Comparison of ENCODE assay signal across 9 cellular contexts in the genomic region with DNA sequence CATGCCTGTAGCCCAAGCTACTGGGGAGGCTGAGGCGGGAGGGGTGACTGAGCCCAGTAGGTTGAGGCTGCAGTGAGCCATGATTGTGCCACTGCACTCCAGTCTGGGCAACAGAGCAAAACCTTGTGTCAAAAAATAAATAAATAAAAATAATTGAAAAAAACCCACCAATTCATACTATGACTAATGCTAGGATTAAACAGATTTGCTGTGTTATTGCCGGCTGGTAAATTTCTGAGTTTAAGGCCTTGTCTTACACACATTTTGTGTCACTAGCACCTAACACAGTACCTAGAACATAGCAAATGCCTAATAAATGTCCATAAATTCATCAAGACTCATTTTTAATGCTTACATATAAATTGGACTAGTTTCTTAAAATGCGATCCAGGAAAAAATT. TPM values are rescaled to one million over a fixed set of nuclear protein-coding genes. Genes with fewer than 3 reads are reported as not detected.
DNase-seq lines count a peak whose midpoint lies in the region; ATAC-seq and TF ChIP-seq lines count a peak whose summit lies in the region.
"Had no signal": no experiment of that assay in that cellular context is flagged by ENCODE, and none has a peak within 500 bp of the region (broad histone marks: within the 10 kb centered on the region; RNA-seq: fewer than 3 reads in every experiment).

No MANE protein-coding gene starts in this region.

- POLR2A ChIA-PET in activated CD4-positive, alpha-beta memory T cell treated with anti-CD3 and anti-CD28 coated beads, Interleukin-2, amount 10 ng/mL, durations not matched to agents 7 days and 5 days (lab: Charles Lee): interaction anchor here (0.8 to 10.8 kb wide), 5 partner anchors 8 to 115 kb away, joined by 4 to 134 read pairs (median 16); partner anchors contain the start of genes ESYT2 and NCAPG2

- H3K9me3 Mint-ChIP-seq in T-helper 2 cell treated with Interferon-gamma antibody and Interleukin-4, amounts not matched to agents 5 μg/mL and 100 μg/mL, for 36 hours: no peaks in the 10 kb centered on the region
- H3K9me3 Mint-ChIP-seq in activated CD4-positive, alpha-beta memory T cell treated with anti-CD3 and anti-CD28 coated beads, Interleukin-2, amount 10 ng/mL, durations not matched to agents 7 days and 5 days: no peaks in the 10 kb centered on the region
- no peaks in the 10 kb centered on the region for H3K9me3 Mint-ChIP-seq in stimulated activated naive CD8-positive, alpha-beta T cell treated with anti-CD3 and anti-CD28 coated beads, Interleukin-15, amount 100 ng/mL, for 72 hours

- CTCF ChIA-PET in activated CD4-positive, alpha-beta memory T cell treated with anti-CD3 and anti-CD28 coated beads, Interleukin-2, amount 10 ng/mL, durations not matched to agents 7 days and 5 days (lab: Charles Lee): interaction anchor here (1.0 to 1.7 kb wide), 2 partner anchors 7 to 9 kb away, joined by 3 to 4 read pairs; no protein-coding TSS in a partner anchor

- DNase-seq in T-helper 2 cell treated with Interferon-gamma antibody and Interleukin-4, amounts not matched to agents 5 μg/mL and 100 μg/mL, for 36 hours (ENCODE audit: low spot score): no peak
- DNase-seq in T-helper 2 cell: no peak
- no peak for DNase-seq in activated CD4-positive, alpha-beta memory T cell treated with anti-CD3 and anti-CD28 coated beads, Interleukin-2, amount 10 ng/mL, durations not matched to agents 7 days and 5 days
- peak; percentile 25 for DNase-seq in fibroblast of the aortic adventitia (ENCODE audit: low read depth)
- no peak for DNase-seq in stimulated activated naive CD8-positive, alpha-beta T cell treated with anti-CD3 and anti-CD28 coated beads, Interleukin-15, amount 100 ng/mL, for 72 hours
- DNase-seq in NCI-H2196 treated with DMSO at 0.1 percent for 48 hours (lab: John Stamatoyannopoulos, UW; ENCODE audit: unreplicated experiment): no peak
- DNase-seq: NCI-H446 treated with DMSO at 0.1 percent for 48 hours had no signal

- no peak overlapping the region for H3K4me3 ChIP-seq in fibroblast of the aortic adventitia (ENCODE audit: low read depth, low read length)

- TF ChIP-seq CTCF in fibroblast of the aortic adventitia (IDR thresholded peaks at IDR 0.05; ENCODE audit: insufficient read depth, low read length): no peak

- H3K4me3 Mint-ChIP-seq in T-helper 2 cell treated with Interferon-gamma antibody and Interleukin-4, amounts not matched to agents 5 μg/mL and 100 μg/mL, for 36 hours: peak overlapping the region; percentile 85
- H3K4me3 Mint-ChIP-seq in activated CD4-positive, alpha-beta memory T cell treated with anti-CD3 and anti-CD28 coated beads, Interleukin-2, amount 10 ng/mL, durations not matched to agents 7 days and 5 days: peak overlapping the region; percentile 63
- H3K4me3 Mint-ChIP-seq in stimulated activated naive CD8-positive, alpha-beta T cell treated with anti-CD3 and anti-CD28 coated beads, Interleukin-15, amount 100 ng/mL, for 72 hours: peak overlapping the region; percentile 86 to 91

- H3K4me1 Mint-ChIP-seq in T-helper 2 cell treated with Interferon-gamma antibody and Interleukin-4, amounts not matched to agents 5 μg/mL and 100 μg/mL, for 36 hours (ENCODE audit: low read depth): peaks cover 76% of the 10 kb centered on the region
- H3K4me1 Mint-ChIP-seq in activated CD4-positive, alpha-beta memory T cell treated with anti-CD3 and anti-CD28 coated beads, Interleukin-2, amount 10 ng/mL, durations not matched to agents 7 days and 5 days: peaks cover 88% of the 10 kb centered on the region
- peaks cover 91% of the 10 kb centered on the region for H3K4me1 Mint-ChIP-seq in stimulated activated naive CD8-positive, alpha-beta T cell treated with anti-CD3 and anti-CD28 coated beads, Interleukin-15, amount 100 ng/mL, for 72 hours

- no peak for ATAC-seq in stimulated activated naive CD8-positive, alpha-beta T cell treated with anti-CD3 and anti-CD28 coated beads, Interleukin-15, amount 100 ng/mL, for 72 hours
- ATAC-seq in HG03139 (IDR thresholded peaks at IDR 0.05; ENCODE audit: unreplicated experiment) (no peak), HG03432 (IDR thresholded peaks at IDR 0.05; ENCODE audit: unreplicated experiment) (no peak)

- H3K27ac Mint-ChIP-seq in T-helper 2 cell treated with Interferon-gamma antibody and Interleukin-4, amounts not matched to agents 5 μg/mL and 100 μg/mL, for 36 hours: peak overlapping the region; percentile 97
- peak overlapping the region; percentile 92 for H3K27ac Mint-ChIP-seq in activated CD4-positive, alpha-beta memory T cell treated with anti-CD3 and anti-CD28 coated beads, Interleukin-2, amount 10 ng/mL, durations not matched to agents 7 days and 5 days
- H3K27ac Mint-ChIP-seq in stimulated activated naive CD8-positive, alpha-beta T cell treated with anti-CD3 and anti-CD28 coated beads, Interleukin-15, amount 100 ng/mL, for 72 hours: peak overlapping the region; percentile 96 to 97

- peaks cover 18% of the 10 kb centered on the region for H3K36me3 Mint-ChIP-seq in T-helper 2 cell treated with Interferon-gamma antibody and Interleukin-4, amounts not matched to agents 5 μg/mL and 100 μg/mL, for 36 hours (ENCODE audit: low read depth)
- H3K36me3 Mint-ChIP-seq in activated CD4-positive, alpha-beta memory T cell treated with anti-CD3 and anti-CD28 coated beads, Interleukin-2, amount 10 ng/mL, durations not matched to agents 7 days and 5 days (ENCODE audit: low read depth): peaks cover 30% of the 10 kb centered on the region

- no peaks in the 10 kb centered on the region for H3K27me3 Mint-ChIP-seq in T-helper 2 cell treated with Interferon-gamma antibody and Interleukin-4, amounts not matched to agents 5 μg/mL and 100 μg/mL, for 36 hours (ENCODE audit: low read depth)
- no peaks in the 10 kb centered on the region for H3K27me3 Mint-ChIP-seq in activated CD4-positive, alpha-beta memory T cell treated with anti-CD3 and anti-CD28 coated beads, Interleukin-2, amount 10 ng/mL, durations not matched to agents 7 days and 5 days
- no peaks in the 10 kb centered on the region for H3K27me3 Mint-ChIP-seq in stimulated activated naive CD8-positive, alpha-beta T cell treated with anti-CD3 and anti-CD28 coated beads, Interleukin-15, amount 100 ng/mL, for 72 hours

RNA-seq across cellular contexts. Expression of gene ESYT2, which starts 8.7 kb away (rescaled TPM):
- 100 to 1,000 TPM; 128 to 133 TPM for total RNA-seq in activated CD4-positive, alpha-beta memory T cell treated with anti-CD3 and anti-CD28 coated beads, Interleukin-2, amount 10 ng/mL, durations not matched to agents 7 days and 5 days
- 69.0 and 105 TPM in 2 replicates for total RNA-seq in fibroblast of the aortic adventitia (ENCODE audit: low replicate concordance)

RNA-seq across cellular contexts. Expression of gene DYNC2I1, which starts 35.7 kb away (rescaled TPM):
- 10 to 100 TPM; 12.2 to 16.1 TPM for total RNA-seq in activated CD4-positive, alpha-beta memory T cell treated with anti-CD3 and anti-CD28 coated beads, Interleukin-2, amount 10 ng/mL, durations not matched to agents 7 days and 5 days
- 6.1 and 34.6 TPM in 2 replicates for total RNA-seq in fibroblast of the aortic adventitia (ENCODE audit: low replicate concordance)
